ENCODE assay signal across 13 cellular contexts in the genomic region with DNA sequence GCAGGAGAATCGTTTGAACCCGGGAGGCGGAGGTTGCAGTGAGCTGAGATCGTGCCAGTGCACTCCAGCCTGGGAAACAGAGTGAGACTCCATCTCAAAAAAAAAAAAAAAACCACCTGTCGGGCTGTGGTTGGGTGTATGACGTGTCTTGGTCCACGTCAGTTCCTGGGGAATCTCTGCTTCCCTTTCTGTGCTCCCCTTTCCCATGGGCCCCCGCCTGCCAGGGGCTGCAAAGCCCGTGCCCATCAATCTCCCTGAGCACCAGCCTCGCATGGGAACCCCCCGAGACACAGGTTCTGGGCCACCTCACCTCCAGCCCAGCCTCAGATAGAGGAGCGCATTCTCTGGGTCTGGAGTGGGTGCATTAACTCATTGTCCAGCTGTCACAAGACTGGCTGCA. TPM values are rescaled to one million over a fixed set of nuclear protein-coding genes. Genes with fewer than 3 reads are reported as not detected.
DNase-seq lines count a peak whose midpoint lies in the region; ATAC-seq, FAIRE-seq and TF ChIP-seq lines count a peak whose summit lies in the region.
"Had no signal": no experiment of that assay in that cellular context is flagged by ENCODE, and none has a peak within 500 bp of the region (broad histone marks: within the 10 kb centered on the region; RNA-seq: fewer than 3 reads in every experiment).

No MANE protein-coding gene starts in this region.

- H3K9me3 ChIP-seq in adrenal gland (replicated peaks in 1 of 3) = no peaks in the 10 kb centered on the region
- H3K9me3 ChIP-seq: testis had no signal

- H3K36me3 ChIP-seq in adrenal gland (replicated peaks in 1 of 2) = no peaks in the 10 kb centered on the region

- FAIRE-seq in urothelium cell line (lab: Jason Lieb, UNC) = no peak

- TF ChIP-seq CTCF in adrenal gland (IDR thresholded peaks at IDR 0.05) = no peak

- in situ Hi-C loops in ACHN (cut with HindIII; ENCODE audit: low pct_ligation_motif_present, low pct_unique_long_range_greater_than_20kb, low sequenced_read_pairs) = no loop called here

- no peak overlapping the region for H3K27ac ChIP-seq in adrenal gland
- H3K27ac ChIP-seq: testis had no signal

- ATAC-seq in activated CD8-positive, alpha-beta memory T cell treated with anti-CD3 and anti-CD28 coated beads, Interleukin-2, amount 10 ng/mL, durations not matched to agents 7 days and 5 days = no peak
- no peak for ATAC-seq in stimulated activated naive CD8-positive, alpha-beta T cell treated with anti-CD3 and anti-CD28 coated beads, Interleukin-15, amount 100 ng/mL, for 72 hours

- no peak overlapping the region for H3K4me3 Mint-ChIP-seq in activated CD8-positive, alpha-beta memory T cell treated with anti-CD3 and anti-CD28 coated beads, Interleukin-2, amount 10 ng/mL, durations not matched to agents 7 days and 5 days
- peak overlapping the region; percentile 23 to 57 for H3K4me3 Mint-ChIP-seq in stimulated activated naive CD8-positive, alpha-beta T cell treated with anti-CD3 and anti-CD28 coated beads, Interleukin-15, amount 100 ng/mL, for 72 hours

- intact Hi-C loops in adrenal gland (cut with DNase I) = loop anchor here in 1 of 2 donors (10.0 kb wide), 1 partner anchor 170 kb away; no protein-coding TSS in a partner anchor

- 69 to 79% (median 76%) methylated on average over 8 to 12 of the region's 12 CpGs for WGBS in adrenal gland, 4 donors

- H3K36me3 Mint-ChIP-seq in activated CD8-positive, alpha-beta memory T cell treated with anti-CD3 and anti-CD28 coated beads, Interleukin-2, amount 10 ng/mL, durations not matched to agents 7 days and 5 days = no peaks in the 10 kb centered on the region

- peaks cover 15 to 24% of the 10 kb centered on the region in 2 donors for H3K4me1 ChIP-seq in adrenal gland (replicated peaks in 1 of 2)

- no peak overlapping the region for H3K27ac Mint-ChIP-seq in activated CD8-positive, alpha-beta memory T cell treated with anti-CD3 and anti-CD28 coated beads, Interleukin-2, amount 10 ng/mL, durations not matched to agents 7 days and 5 days
- H3K27ac Mint-ChIP-seq in stimulated activated naive CD8-positive, alpha-beta T cell treated with anti-CD3 and anti-CD28 coated beads, Interleukin-15, amount 100 ng/mL, for 72 hours = no peak overlapping the region

- peaks cover 25% of the 10 kb centered on the region for H3K4me1 Mint-ChIP-seq in activated CD8-positive, alpha-beta memory T cell treated with anti-CD3 and anti-CD28 coated beads, Interleukin-2, amount 10 ng/mL, durations not matched to agents 7 days and 5 days
- H3K4me1 Mint-ChIP-seq in stimulated activated naive CD8-positive, alpha-beta T cell treated with anti-CD3 and anti-CD28 coated beads, Interleukin-15, amount 100 ng/mL, for 72 hours = peaks cover 44% of the 10 kb centered on the region

- CTCF ChIA-PET in activated CD8-positive, alpha-beta memory T cell treated with anti-CD3 and anti-CD28 coated beads, Interleukin-2, amount 10 ng/mL, durations not matched to agents 7 days and 5 days (lab: Charles Lee) = interaction anchor here (0.6 to 1.5 kb wide), 4 partner anchors 12 to 207 kb away, joined by 3 read pairs; no protein-coding TSS in a partner anchor

- TF ChIP-seq POLR2A in adrenal gland (IDR thresholded peaks at IDR 0.05) = no peak

- no peak overlapping the region for H3K4me3 ChIP-seq in adrenal gland
- H3K4me3 ChIP-seq: testis had no signal

- H3K27me3 Mint-ChIP-seq in activated CD8-positive, alpha-beta memory T cell treated with anti-CD3 and anti-CD28 coated beads, Interleukin-2, amount 10 ng/mL, durations not matched to agents 7 days and 5 days = peaks cover 25% of the 10 kb centered on the region
- peaks cover 28% of the 10 kb centered on the region for H3K27me3 Mint-ChIP-seq in stimulated activated naive CD8-positive, alpha-beta T cell treated with anti-CD3 and anti-CD28 coated beads, Interleukin-15, amount 100 ng/mL, for 72 hours

- H3K27me3 ChIP-seq in adrenal gland = no peaks in the 10 kb centered on the region
- H3K27me3 ChIP-seq: testis had no signal

- H3K9me3 Mint-ChIP-seq in activated CD8-positive, alpha-beta memory T cell treated with anti-CD3 and anti-CD28 coated beads, Interleukin-2, amount 10 ng/mL, durations not matched to agents 7 days and 5 days (ENCODE audit: low read depth) = no peaks in the 10 kb centered on the region
- H3K9me3 Mint-ChIP-seq in stimulated activated naive CD8-positive, alpha-beta T cell treated with anti-CD3 and anti-CD28 coated beads, Interleukin-15, amount 100 ng/mL, for 72 hours = no peaks in the 10 kb centered on the region

- peak; percentile 11 for DNase-seq in activated CD8-positive, alpha-beta memory T cell treated with anti-CD3 and anti-CD28 coated beads, Interleukin-2, amount 50 U/mL, for 1 hour (ENCODE audit: extremely low read depth)
- DNase-seq in activated CD8-positive, alpha-beta memory T cell treated with anti-CD3 and anti-CD28 coated beads, Interleukin-2, amount 10 ng/mL, durations not matched to agents 7 days and 5 days = no peak
- DNase-seq in SW480 (ENCODE audit: low spot score) (peak; percentile 67), ACHN (no peak), adrenal gland (no peak), urothelium cell line (ENCODE audit: low spot score) (no peak)
- peak; percentile 19 for DNase-seq in effector CD4-positive, alpha-beta T cell
- DNase-seq in stimulated activated naive CD8-positive, alpha-beta T cell treated with anti-CD3 and anti-CD28 coated beads, Interleukin-15, amount 100 ng/mL, for 72 hours = no peak
- DNase-seq: EL, midbrain, NCI-H2171, retina, testis had no signal

RNA-seq across cellular contexts. Expression of a gene that starts 2.3 kb away (rescaled TPM):
- 1 to 10 TPM; 1.3 TPM for total RNA-seq in activated CD8-positive, alpha-beta memory T cell treated with anti-CD3 and anti-CD28 coated beads, Interleukin-2, amount 10 ng/mL, durations not matched to agents 7 days and 5 days
- 10 to 100 TPM in 1 of 8 donors, 1 to 10 TPM in 7; 3.8 to 22.8 (median 5.5) TPM for total RNA-seq in adrenal gland
- polyA plus RNA-seq in adrenal gland = 1 to 10 TPM in 2 of 3 donors, under 1 TPM in 1; 0.90 to 8.4 (median 4.7) TPM

Comparison
In these comparisons a context has a peak if more than half of its experiments do, and no peak if none do; other contexts are left out.
1. DNase-seq: peak in activated CD8-positive, alpha-beta memory T cell treated with anti-CD3 and anti-CD28 coated beads, Interleukin-2, amount 50 U/mL, for 1 hour (single experiment), SW480 (single experiment) and effector CD4-positive, alpha-beta T cell (single experiment); none in activated CD8-positive, alpha-beta memory T cell treated with anti-CD3 and anti-CD28 coated beads, Interleukin-2, amount 10 ng/mL, durations not matched to agents 7 days and 5 days (single experiment), stimulated activated naive CD8-positive, alpha-beta T cell treated with anti-CD3 and anti-CD28 coated beads, Interleukin-15, amount 100 ng/mL, for 72 hours (0 of 2), ACHN (single experiment), adrenal gland (0 of 7) and urothelium cell line (single experiment).